In the genomic region with DNA sequence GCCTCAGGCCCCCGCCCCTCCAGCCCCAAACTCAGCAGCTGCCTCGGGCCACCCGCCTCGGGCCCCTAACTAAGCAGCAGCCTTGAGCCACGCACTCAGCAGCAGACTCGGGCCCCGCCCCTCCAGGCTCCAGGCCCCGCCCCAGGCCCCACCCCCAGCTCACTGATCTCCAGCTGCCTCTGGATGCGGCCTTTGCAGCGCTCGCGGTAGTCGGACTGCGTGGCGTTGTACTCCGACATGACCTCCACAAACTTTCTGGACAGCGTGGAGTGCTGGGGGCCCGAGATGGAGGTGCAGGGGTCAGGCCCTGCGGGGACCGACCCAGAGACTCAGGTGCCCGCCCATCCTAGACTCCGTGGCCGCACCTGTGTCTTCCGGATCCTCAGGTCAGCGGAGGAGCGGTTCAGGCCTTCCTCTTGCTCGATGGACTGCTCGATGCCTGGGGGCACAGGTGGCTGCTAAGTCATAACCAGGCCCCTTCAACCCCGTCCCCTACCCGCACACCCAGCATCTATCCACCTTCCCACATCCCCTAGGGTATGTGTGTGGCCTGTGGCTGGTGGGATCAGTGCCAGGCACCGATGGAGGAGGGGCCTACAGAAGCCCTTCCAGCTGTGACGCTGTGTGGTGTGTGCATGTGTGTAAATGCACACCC, we compare ENCODE assay signal across 9 cellular contexts. TPM values are rescaled to one million over a fixed set of nuclear protein-coding genes. Genes with fewer than 3 reads are reported as not detected.
DNase-seq lines count a peak whose midpoint lies in the region; ATAC-seq and TF ChIP-seq lines count a peak whose summit lies in the region.
"Had no signal": no experiment of that assay in that cellular context is flagged by ENCODE, and none has a peak within 500 bp of the region (broad histone marks: within the 10 kb centered on the region; RNA-seq: fewer than 3 reads in every experiment).

No MANE protein-coding gene starts in this region.

- WGBS in hepatocyte (ENCODE audit: low lambda C conversion rate, missing lambda C conversion rate): 71% methylated on average over 24 of the region's 32 CpGs

- H3K9me3 Mint-ChIP-seq in activated T-helper 1 cell treated with anti-CD3 and anti-CD28 coated beads, Interleukin-12 subunit alpha, Interleukin-12 subunit beta, Interleukin-2, Interleukin-4 antibody, amounts not matched to agents 30 ng/mL and 10 ng/mL and 1 ng/mL, durations not matched to agents 14 hours and 24 hours and 36 hours: no peaks in the 10 kb centered on the region

- no peaks in the 10 kb centered on the region for H3K27me3 Mint-ChIP-seq in activated T-helper 1 cell treated with anti-CD3 and anti-CD28 coated beads, Interleukin-12 subunit alpha, Interleukin-12 subunit beta, Interleukin-2, Interleukin-4 antibody, amounts not matched to agents 30 ng/mL and 10 ng/mL and 1 ng/mL, durations not matched to agents 14 hours and 24 hours and 36 hours (ENCODE audit: insufficient read depth)

- no peak overlapping the region for H2AFZ ChIP-seq in hepatocyte

- H3K36me3 ChIP-seq in hepatocyte (replicated peaks; ENCODE audit: insufficient read depth, low read depth): no peaks in the 10 kb centered on the region

- H3K9me2 ChIP-seq in hepatocyte (replicated peaks; ENCODE audit: insufficient read depth): no peaks in the 10 kb centered on the region

- no peak overlapping the region for H3K27ac Mint-ChIP-seq in activated T-helper 1 cell treated with anti-CD3 and anti-CD28 coated beads, Interleukin-12 subunit alpha, Interleukin-12 subunit beta, Interleukin-2, Interleukin-4 antibody, amounts not matched to agents 30 ng/mL and 10 ng/mL and 1 ng/mL, durations not matched to agents 14 hours and 24 hours and 36 hours

- H3K27me3 ChIP-seq in hepatocyte: no peaks in the 10 kb centered on the region

- H3K4me1 Mint-ChIP-seq in activated T-helper 1 cell treated with anti-CD3 and anti-CD28 coated beads, Interleukin-12 subunit alpha, Interleukin-12 subunit beta, Interleukin-2, Interleukin-4 antibody, amounts not matched to agents 30 ng/mL and 10 ng/mL and 1 ng/mL, durations not matched to agents 14 hours and 24 hours and 36 hours (ENCODE audit: low read depth): peaks cover 8% of the 10 kb centered on the region

- H3K4me1 ChIP-seq in hepatocyte (ENCODE audit: insufficient read depth): peaks cover 8% of the 10 kb centered on the region

- intact Hi-C loops in activated T-helper 1 cell treated with anti-CD3 and anti-CD28 coated beads, Interleukin-12 subunit alpha, Interleukin-12 subunit beta, Interleukin-2, Interleukin-4 antibody, amounts not matched to agents 30 ng/mL and 10 ng/mL and 1 ng/mL, durations not matched to agents 14 hours and 24 hours and 36 hours (cut with micrococcal nuclease): no loop called here

- H3K9me3 ChIP-seq in hepatocyte (ENCODE audit: low read depth): no peaks in the 10 kb centered on the region

- H3K4me3 Mint-ChIP-seq in activated T-helper 1 cell treated with anti-CD3 and anti-CD28 coated beads, Interleukin-12 subunit alpha, Interleukin-12 subunit beta, Interleukin-2, Interleukin-4 antibody, amounts not matched to agents 30 ng/mL and 10 ng/mL and 1 ng/mL, durations not matched to agents 14 hours and 24 hours and 36 hours: no peak overlapping the region

- peaks cover under 1% of the 10 kb centered on the region for H3K79me2 ChIP-seq in hepatocyte

- TF ChIP-seq CTCF in hepatocyte (IDR thresholded peaks at IDR 0.05; ENCODE audit: poor library complexity): no peak

- H3K36me3 Mint-ChIP-seq in activated T-helper 1 cell treated with anti-CD3 and anti-CD28 coated beads, Interleukin-12 subunit alpha, Interleukin-12 subunit beta, Interleukin-2, Interleukin-4 antibody, amounts not matched to agents 30 ng/mL and 10 ng/mL and 1 ng/mL, durations not matched to agents 14 hours and 24 hours and 36 hours (ENCODE audit: low read depth): peaks cover 21% of the 10 kb centered on the region

- no peak overlapping the region for H3K4me3 ChIP-seq in hepatocyte

- no peak for ATAC-seq in GM18511 (IDR thresholded peaks at IDR 0.05; ENCODE audit: unreplicated experiment)
- no peak for ATAC-seq in HG03378 (IDR thresholded peaks at IDR 0.05; ENCODE audit: unreplicated experiment)

- no peak overlapping the region for H3K27ac ChIP-seq in hepatocyte
- H3K27ac ChIP-seq: KMS-11 had no signal

- DNase-seq in DMS53 (lab: John Stamatoyannopoulos, UW): peak; percentile 34
- no peak for DNase-seq in DMS53 treated with DMSO at 0.1 percent for 48 hours (lab: John Stamatoyannopoulos, UW; ENCODE audit: unreplicated experiment)
- DNase-seq in activated T-helper 1 cell treated with anti-CD3 and anti-CD28 coated beads, Interleukin-12 subunit alpha, Interleukin-12 subunit beta, Interleukin-2, Interleukin-4 antibody, amounts not matched to agents 30 ng/mL and 10 ng/mL and 1 ng/mL, durations not matched to agents 14 hours and 24 hours and 36 hours (ENCODE audit: low spot score): peak; percentile 16
- DNase-seq in hepatocyte (ENCODE audit: low spot score): peak; percentile 73
- DNase-seq in stimulated activated CD4-positive, alpha-beta T cell treated with anti-CD3 and anti-CD28 coated beads, Interleukin-4, amount 100 ng/mL, for 24 hours: peak; percentile 38
- no peak for DNase-seq in NOMO-1 treated with DMSO at 0.1 percent for 48 hours (lab: John Stamatoyannopoulos, UW; ENCODE audit: unreplicated experiment)

- H3K4me2 ChIP-seq in hepatocyte: no peak overlapping the region
- H3K4me2 ChIP-seq: KMS-11 had no signal

- H4K20me1 ChIP-seq in hepatocyte (ENCODE audit: insufficient read depth, poor library complexity, severe bottlenecking): no peaks in the 10 kb centered on the region

RNA-seq across cellular contexts. Expression of a gene that starts 15.4 kb away (rescaled TPM):
- total RNA-seq in activated T-helper 1 cell treated with anti-CD3 and anti-CD28 coated beads, Interleukin-12 subunit alpha, Interleukin-12 subunit beta, Interleukin-2, Interleukin-4 antibody, amounts not matched to agents 30 ng/mL and 10 ng/mL and 1 ng/mL, durations not matched to agents 14 hours and 24 hours and 36 hours: 24.9 and 26.7 TPM in 2 replicates
- 22.8 and 23.7 TPM in 2 replicates for total RNA-seq in hepatocyte
- polyA plus RNA-seq in hepatocyte: 27.1 and 39.2 TPM in 2 replicates

RNA-seq across cellular contexts. Expression of a gene that starts 20.7 kb away (rescaled TPM):
- total RNA-seq in activated T-helper 1 cell treated with anti-CD3 and anti-CD28 coated beads, Interleukin-12 subunit alpha, Interleukin-12 subunit beta, Interleukin-2, Interleukin-4 antibody, amounts not matched to agents 30 ng/mL and 10 ng/mL and 1 ng/mL, durations not matched to agents 14 hours and 24 hours and 36 hours: 128 and 138 TPM in 2 replicates
- 35.9 and 44.3 TPM in 2 replicates for total RNA-seq in hepatocyte
- 112 and 131 TPM in 2 replicates for polyA plus RNA-seq in hepatocyte

RNA-seq across cellular contexts. Expression of a gene that starts 20.9 kb away (rescaled TPM):
- 11.2 and 11.6 TPM in 2 replicates for total RNA-seq in activated T-helper 1 cell treated with anti-CD3 and anti-CD28 coated beads, Interleukin-12 subunit alpha, Interleukin-12 subunit beta, Interleukin-2, Interleukin-4 antibody, amounts not matched to agents 30 ng/mL and 10 ng/mL and 1 ng/mL, durations not matched to agents 14 hours and 24 hours and 36 hours
- 3.0 and 4.7 TPM in 2 replicates for total RNA-seq in hepatocyte
- 13.9 and 15.3 TPM in 2 replicates for polyA plus RNA-seq in hepatocyte

RNA-seq across cellular contexts. Expression of a gene that starts 34.5 kb away (rescaled TPM):
- 18.9 and 24.3 TPM in 2 replicates for total RNA-seq in activated T-helper 1 cell treated with anti-CD3 and anti-CD28 coated beads, Interleukin-12 subunit alpha, Interleukin-12 subunit beta, Interleukin-2, Interleukin-4 antibody, amounts not matched to agents 30 ng/mL and 10 ng/mL and 1 ng/mL, durations not matched to agents 14 hours and 24 hours and 36 hours
- 30.7 and 33.0 TPM in 2 replicates for total RNA-seq in hepatocyte
- 90.9 and 110 TPM in 2 replicates for polyA plus RNA-seq in hepatocyte

RNA-seq across cellular contexts. Expression of a gene that starts 36.5 kb away (rescaled TPM):
- 0.18 and 0.34 TPM in 2 replicates for total RNA-seq in activated T-helper 1 cell treated with anti-CD3 and anti-CD28 coated beads, Interleukin-12 subunit alpha, Interleukin-12 subunit beta, Interleukin-2, Interleukin-4 antibody, amounts not matched to agents 30 ng/mL and 10 ng/mL and 1 ng/mL, durations not matched to agents 14 hours and 24 hours and 36 hours
- total RNA-seq in hepatocyte: 4.3 and 5.6 TPM in 2 replicates
- polyA plus RNA-seq in hepatocyte: 7.5 and 9.5 TPM in 2 replicates

Comparison
In these comparisons a context has a peak if more than half of its experiments do, and no peak if none do; other contexts are left out.
1. DNase-seq: peak in DMS53 (single experiment), activated T-helper 1 cell treated with anti-CD3 and anti-CD28 coated beads, Interleukin-12 subunit alpha, Interleukin-12 subunit beta, Interleukin-2, Interleukin-4 antibody, amounts not matched to agents 30 ng/mL and 10 ng/mL and 1 ng/mL, durations not matched to agents 14 hours and 24 hours and 36 hours (single experiment), hepatocyte (single experiment) and stimulated activated CD4-positive, alpha-beta T cell treated with anti-CD3 and anti-CD28 coated beads, Interleukin-4, amount 100 ng/mL, for 24 hours (single experiment); none in DMS53 treated with DMSO at 0.1 percent for 48 hours (single experiment) and NOMO-1 treated with DMSO at 0.1 percent for 48 hours (single experiment).